Comparison of ENCODE assay signal across 20 cellular contexts in the genomic region with DNA sequence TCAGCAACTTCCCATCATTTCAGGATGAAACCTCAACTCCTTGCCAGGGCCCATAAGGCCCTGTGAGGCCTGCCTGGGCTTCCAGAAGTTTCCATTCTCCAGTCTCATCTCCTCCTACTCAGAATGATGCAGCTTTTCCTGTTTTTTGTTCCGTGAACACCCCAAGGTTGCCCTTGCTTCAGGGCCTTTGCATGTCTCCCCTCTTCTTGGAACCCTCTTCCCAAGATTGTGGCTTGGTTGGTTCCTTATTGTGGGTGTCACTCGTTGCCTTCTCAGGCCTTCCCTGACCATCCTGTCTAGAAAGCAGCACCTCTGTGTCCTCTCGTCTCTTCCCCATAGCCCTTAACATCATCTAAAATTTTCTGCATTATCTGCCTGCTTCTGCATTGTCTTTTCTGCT. TPM values are rescaled to one million over a fixed set of nuclear protein-coding genes. Genes with fewer than 3 reads are reported as not detected.
A peak's percentile ranks its signal among the peaks of the same experiment; 100 is the strongest.
DNase-seq lines count a peak whose midpoint lies in the region; ATAC-seq and TF ChIP-seq lines count a peak whose summit lies in the region.
"Had no signal": no experiment of that assay in that cellular context is flagged by ENCODE, and none has a peak within 500 bp of the region (broad histone marks: within the 10 kb centered on the region; RNA-seq: fewer than 3 reads in every experiment).

No MANE protein-coding gene starts in this region.

- H3K4me3 Mint-ChIP-seq in CD14-positive monocyte (peak overlapping the region in 1 of 2 donors; percentile 16), memory B cell (no peak overlapping the region)
- H3K4me3 Mint-ChIP-seq: B cell; CD4-positive, alpha-beta memory T cell; GM23338; H9 had no signal

- H3K9me2 ChIP-seq in SK-N-SH, result no peaks in the 10 kb centered on the region

- H3K36me3 Mint-ChIP-seq in CD14-positive monocyte, result peaks cover 2 to 3% of the 10 kb centered on the region in 2 donors
- H3K36me3 Mint-ChIP-seq in memory B cell, result no peaks in the 10 kb centered on the region
- H3K36me3 Mint-ChIP-seq: CD4-positive, alpha-beta memory T cell had no signal

- no peak overlapping the region for H3K4me3 ChIP-seq in neutrophil (ENCODE audit: low read depth in 1 of 2, low read length in 1 of 2)
- no peak overlapping the region for H3K4me3 ChIP-seq in SK-N-SH (ENCODE audit: low read depth in 2 of 2, low read length in 1 of 2)
- H3K4me3 ChIP-seq: BLaER1, GM23338 had no signal

- no peaks in the 10 kb centered on the region for H3K79me2 ChIP-seq in SK-N-SH (ENCODE audit: insufficient read depth)

- no peaks in the 10 kb centered on the region for H3K27me3 ChIP-seq in neutrophil
- H3K27me3 ChIP-seq in SK-N-SH (ENCODE audit: insufficient read depth), result no peaks in the 10 kb centered on the region
- H3K27me3 ChIP-seq: BLaER1 had no signal

- POLR2A ChIA-PET in SK-N-SH (lab: Yijun Ruan, JAX), result no interaction called here

- TF ChIP-seq CTCF in CD14-positive monocyte (IDR thresholded peaks at IDR 0.05), result no peak
- no peak for TF ChIP-seq CTCF in neutrophil (IDR thresholded peaks at IDR 0.05)
- no peak for TF ChIP-seq CTCF in SK-N-SH (IDR thresholded peaks at IDR 0.05)

- H3K4me2 ChIP-seq in SK-N-SH, result no peak overlapping the region
- H3K4me2 ChIP-seq: BLaER1, GM23338 had no signal

- DNase-seq in CD14-positive monocyte (ENCODE audit: low spot score) (no peak), memory B cell (ENCODE audit: low spot score in 2 of 2) (no peak), SK-N-SH (no peak), activated T-cell treated with anti-CD3 and anti-CD28 coated beads for 4 hours (no peak), T-helper 9 cell (no peak)
- DNase-seq in stimulated activated CD4-positive, alpha-beta T cell treated with anti-CD3 and anti-CD28 coated beads, Interleukin-1b, Interleukin-23, amount 100 ng/mL, for 48 hours, result no peak
- DNase-seq: Calu3; CD4-positive, alpha-beta memory T cell; COR-L47; DMS53; DMS79 treated with DMSO at 0.1 percent for 48 hours; H9 had no signal

- no peak overlapping the region for H2AFZ ChIP-seq in SK-N-SH (ENCODE audit: low read depth)
- H2AFZ ChIP-seq: GM23338 had no signal

- H3K36me3 ChIP-seq in neutrophil (no peaks in the 10 kb centered on the region), SK-N-SH (replicated peaks in 1 of 2; ENCODE audit: control insufficient read depth in 1 of 2, insufficient read depth in 2 of 2, low read length in 1 of 2) (no peaks in the 10 kb centered on the region)
- H3K36me3 ChIP-seq: BLaER1 had no signal

- peak overlapping the region; percentile 22 for H3K27ac ChIP-seq in angular gyrus (ENCODE audit: low read depth, low read length)
- peak overlapping the region; percentile 12 for H3K27ac ChIP-seq in neutrophil
- H3K27ac ChIP-seq in SK-N-SH (ENCODE audit: low read depth in 2 of 2, low read length in 1 of 2), result no peak overlapping the region
- H3K27ac ChIP-seq: 22Rv1, BLaER1, C4-2B had no signal

- H3K9me3 Mint-ChIP-seq in CD14-positive monocyte (peaks cover 0 to 3% (median 0%) of the 10 kb centered on the region in 7 donors), memory B cell (no peaks in the 10 kb centered on the region)
- H3K9me3 Mint-ChIP-seq: GM23338, H9 had no signal

- peaks cover 75 to 84% of the 10 kb centered on the region in 2 experiments for H3K4me1 ChIP-seq in neutrophil (ENCODE audit: control insufficient read depth in 1 of 2, insufficient read depth in 1 of 2, low read depth in 1 of 2, low read length in 1 of 2)
- H3K4me1 ChIP-seq in SK-N-SH (ENCODE audit: control insufficient read depth in 1 of 2, insufficient read depth in 2 of 2, low read depth in 1 of 2, low read length in 1 of 2), result peaks cover 0 to 15% of the 10 kb centered on the region in 2 experiments; a peak in 1 of 4 replicates

- WGBS in SK-N-SH (ENCODE audit: low lambda C conversion rate), result 92% methylated on average over 3 of the region's 3 CpGs

- H3K27ac Mint-ChIP-seq in CD14-positive monocyte, result peak overlapping the region in 4 of 7 donors; percentile 75 to 85 (median 80)
- peak overlapping the region; percentile 74 for H3K27ac Mint-ChIP-seq in memory B cell
- H3K27ac Mint-ChIP-seq: B cell, GM23338, H9 had no signal

- intact Hi-C loops in CD14-positive monocyte (cut with micrococcal nuclease), result no loop called here

- no peak for TF ChIP-seq RAD21 in SK-N-SH (IDR thresholded peaks at IDR 0.05; ENCODE audit: low read length)

- no peak for TF ChIP-seq EP300 in SK-N-SH (IDR thresholded peaks at IDR 0.05; ENCODE audit: borderline replicate concordance in 1 of 2, low read depth in 1 of 2, low read length in 1 of 2)

- no peaks in the 10 kb centered on the region for H4K20me1 ChIP-seq in SK-N-SH (ENCODE audit: insufficient read depth)
- H4K20me1 ChIP-seq: BLaER1 had no signal

- no peaks in the 10 kb centered on the region for H3F3A ChIP-seq in SK-N-SH (replicated peaks; ENCODE audit: insufficient read depth)

- H3K4me1 Mint-ChIP-seq in CD14-positive monocyte (peaks cover 87% of the 10 kb centered on the region), memory B cell (peaks cover 25% of the 10 kb centered on the region)
- H3K4me1 Mint-ChIP-seq: GM23338 had no signal

- H3K9ac ChIP-seq in SK-N-SH, result no peak overlapping the region
- H3K9ac ChIP-seq: BLaER1 had no signal

- CTCF ChIA-PET in SK-N-SH (lab: Yijun Ruan, JAX), result interaction anchor here (1.2 kb wide), 1 partner anchor 26 kb away, joined by 3 read pairs; no protein-coding TSS in a partner anchor

- ATAC-seq in memory B cell (ENCODE audit: low read depth), result no peak
- ATAC-seq: GM23338, HCT116 had no signal

- H3K27me3 Mint-ChIP-seq in CD14-positive monocyte (ENCODE audit: low read depth in 3 of 3) (peaks cover 0 to 3% (median 1%) of the 10 kb centered on the region in 3 donors), memory B cell (peaks cover 10% of the 10 kb centered on the region)

- H3K9me3 ChIP-seq in neutrophil, result no peaks in the 10 kb centered on the region
- no peaks in the 10 kb centered on the region for H3K9me3 ChIP-seq in SK-N-SH
- H3K9me3 ChIP-seq: BLaER1 had no signal

TF ChIP-seq in SK-N-SH, 30 proteins besides CTCF, POLR2A, EP300 and RAD21 (continues in another document):
- TF ChIP-seq MEF2A (IDR thresholded peaks at IDR 0.05; ENCODE audit: borderline replicate concordance, low read depth), result no peak
- TF ChIP-seq FOXM1 (IDR thresholded peaks at IDR 0.05; ENCODE audit: low read depth), result no peak
- no peak for TF ChIP-seq ELF1 (IDR thresholded peaks at IDR 0.05)
- TF ChIP-seq MXI1 (IDR thresholded peaks at IDR 0.05; ENCODE audit: low read depth, low read length), result no peak
- TF ChIP-seq SMC3 (IDR thresholded peaks at IDR 0.05; ENCODE audit: low read depth, low read length), result no peak
- TF ChIP-seq, protein P1, sequence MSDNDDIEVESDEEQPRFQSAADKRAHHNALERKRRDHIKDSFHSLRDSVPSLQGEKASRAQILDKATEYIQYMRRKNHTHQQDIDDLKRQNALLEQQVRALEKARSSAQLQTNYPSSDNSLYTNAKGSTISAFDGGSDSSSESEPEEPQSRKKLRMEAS (IDR thresholded peaks at IDR 0.05; ENCODE audit: low read depth), result no peak
- no peak for TF ChIP-seq TEAD4 (IDR thresholded peaks at IDR 0.05; ENCODE audit: borderline replicate concordance, insufficient read depth)
- TF ChIP-seq TCF12 (IDR thresholded peaks at IDR 0.05), result no peak
- TF ChIP-seq, protein P2, sequence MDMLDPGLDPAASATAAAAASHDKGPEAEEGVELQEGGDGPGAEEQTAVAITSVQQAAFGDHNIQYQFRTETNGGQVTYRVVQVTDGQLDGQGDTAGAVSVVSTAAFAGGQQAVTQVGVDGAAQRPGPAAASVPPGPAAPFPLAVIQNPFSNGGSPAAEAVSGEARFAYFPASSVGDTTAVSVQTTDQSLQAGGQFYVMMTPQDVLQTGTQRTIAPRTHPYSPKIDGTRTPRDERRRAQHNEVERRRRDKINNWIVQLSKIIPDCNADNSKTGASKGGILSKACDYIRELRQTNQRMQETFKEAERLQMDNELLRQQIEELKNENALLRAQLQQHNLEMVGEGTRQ (IDR thresholded peaks at IDR 0.05; ENCODE audit: borderline replicate concordance, low read depth, low read length), result no peak
- TF ChIP-seq GABPA (IDR thresholded peaks at IDR 0.05; ENCODE audit: low read depth), result no peak
- no peak for TF ChIP-seq RFX5 (IDR thresholded peaks at IDR 0.05; ENCODE audit: low read length)
- TF ChIP-seq FOSL2 (IDR thresholded peaks at IDR 0.05; ENCODE audit: borderline replicate concordance, low read depth), result no peak
- no peak for TF ChIP-seq JUND (IDR thresholded peaks at IDR 0.05)
- no peak for TF ChIP-seq RCOR1 (IDR thresholded peaks at IDR 0.05; ENCODE audit: low read length)
- TF ChIP-seq, protein P3, sequence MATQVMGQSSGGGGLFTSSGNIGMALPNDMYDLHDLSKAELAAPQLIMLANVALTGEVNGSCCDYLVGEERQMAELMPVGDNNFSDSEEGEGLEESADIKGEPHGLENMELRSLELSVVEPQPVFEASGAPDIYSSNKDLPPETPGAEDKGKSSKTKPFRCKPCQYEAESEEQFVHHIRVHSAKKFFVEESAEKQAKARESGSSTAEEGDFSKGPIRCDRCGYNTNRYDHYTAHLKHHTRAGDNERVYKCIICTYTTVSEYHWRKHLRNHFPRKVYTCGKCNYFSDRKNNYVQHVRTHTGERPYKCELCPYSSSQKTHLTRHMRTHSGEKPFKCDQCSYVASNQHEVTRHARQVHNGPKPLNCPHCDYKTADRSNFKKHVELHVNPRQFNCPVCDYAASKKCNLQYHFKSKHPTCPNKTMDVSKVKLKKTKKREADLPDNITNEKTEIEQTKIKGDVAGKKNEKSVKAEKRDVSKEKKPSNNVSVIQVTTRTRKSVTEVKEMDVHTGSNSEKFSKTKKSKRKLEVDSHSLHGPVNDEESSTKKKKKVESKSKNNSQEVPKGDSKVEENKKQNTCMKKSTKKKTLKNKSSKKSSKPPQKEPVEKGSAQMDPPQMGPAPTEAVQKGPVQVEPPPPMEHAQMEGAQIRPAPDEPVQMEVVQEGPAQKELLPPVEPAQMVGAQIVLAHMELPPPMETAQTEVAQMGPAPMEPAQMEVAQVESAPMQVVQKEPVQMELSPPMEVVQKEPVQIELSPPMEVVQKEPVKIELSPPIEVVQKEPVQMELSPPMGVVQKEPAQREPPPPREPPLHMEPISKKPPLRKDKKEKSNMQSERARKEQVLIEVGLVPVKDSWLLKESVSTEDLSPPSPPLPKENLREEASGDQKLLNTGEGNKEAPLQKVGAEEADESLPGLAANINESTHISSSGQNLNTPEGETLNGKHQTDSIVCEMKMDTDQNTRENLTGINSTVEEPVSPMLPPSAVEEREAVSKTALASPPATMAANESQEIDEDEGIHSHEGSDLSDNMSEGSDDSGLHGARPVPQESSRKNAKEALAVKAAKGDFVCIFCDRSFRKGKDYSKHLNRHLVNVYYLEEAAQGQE (IDR thresholded peaks at IDR 0.05; ENCODE audit: low read depth, low read length), result no peak
- TF ChIP-seq EZH2phosphoT487 (IDR thresholded peaks at IDR 0.05; ENCODE audit: borderline replicate concordance, low read depth), result no peak

RNA-seq across cellular contexts. Expression of a gene that starts 23.2 kb away (rescaled TPM):
- polyA plus RNA-seq in CD14-positive monocyte (100 to 1,000 TPM; 132 to 136 TPM), SK-N-SH (2012; rRNA removed) (87.4 and 102 TPM in 2 replicates)
- polyA plus RNA-seq in SK-N-SH (2012; cell fraction: cytosol; rRNA removed), result 115 and 122 TPM in 2 replicates
- 28.5 and 38.3 TPM in 2 replicates for polyA plus RNA-seq in SK-N-SH (2012; cell fraction: nucleus; rRNA removed)

Comparison
In these comparisons a context has a peak if more than half of its experiments do, and no peak if none do; other contexts are left out.
1. H3K27ac ChIP-seq: peak in angular gyrus (single experiment) and neutrophil (single experiment); none in SK-N-SH (0 of 2).